8 cellular contexts compared by ENCODE assay signal in genomic region chr17:48545022-48545376, GRCh38. TPM values are rescaled to one million over a fixed set of nuclear protein-coding genes. Genes with fewer than 3 reads are reported as not detected.
DNase-seq lines count a peak whose midpoint lies in the region; ATAC-seq and TF ChIP-seq lines count a peak whose summit lies in the region.

HOXB2 (minus strand) TSS chr17:48545109; CDS start chr17:48544911, 198 bp downstream.

- H3K36me3 ChIP-seq in colonic mucosa (no peaks in the 10 kb centered on the region), mucosa of descending colon (ENCODE audit: low read depth) (no peaks in the 10 kb centered on the region)

- intact Hi-C loops in colonic mucosa (cut with DNase I) (no loop called here), mucosa of descending colon (cut with DNase I, micrococcal nuclease) (no loop called here)

- peak; percentile 44 for DNase-seq in DMS153 (lab: John Stamatoyannopoulos, UW)
- DNase-seq in NCI-H2081 treated with DMSO at 0.1 percent for 48 hours (lab: John Stamatoyannopoulos, UW), result peak; percentile 76
- DNase-seq in colonic mucosa, result no peak
- no peak for DNase-seq in mucosa of descending colon
- DNase-seq in GOT3 (lab: John Stamatoyannopoulos, UW), result no peak
- no peak for DNase-seq in kidney glomerular epithelial cell (lab: John Stamatoyannopoulos, UW)

- H3K9ac ChIP-seq in colonic mucosa (ENCODE audit: low read depth in 2 of 2, low read length in 2 of 2), result peak within 1 kb of the TSS; percentile 65 to 70

- peak within 1 kb of the TSS; percentile 62 for H3K4me3 ChIP-seq in colonic mucosa
- peak within 1 kb of the TSS; percentile 34 for H3K4me3 ChIP-seq in mucosa of descending colon

- no peak for ATAC-seq in mucosa of descending colon
- ATAC-seq in HG03095 (IDR thresholded peaks at IDR 0.05; ENCODE audit: unreplicated experiment), result no peak
- ATAC-seq in HG03354 (IDR thresholded peaks at IDR 0.05; ENCODE audit: poor library complexity, severe bottlenecking, unreplicated experiment), result no peak

- TF ChIP-seq CTCF in colonic mucosa (IDR thresholded peaks at IDR 0.05) (no peak), mucosa of descending colon (IDR thresholded peaks at IDR 0.05) (no peak)

- H3K9me3 ChIP-seq in colonic mucosa (no peaks in the 10 kb centered on the region), mucosa of descending colon (no peaks in the 10 kb centered on the region)

- H3K4me1 ChIP-seq in colonic mucosa (peaks cover 7% of the 10 kb centered on the region), mucosa of descending colon (ENCODE audit: low read depth) (peaks cover 15% of the 10 kb centered on the region)

- no peaks in the 10 kb centered on the region for H3K27me3 ChIP-seq in colonic mucosa

- H3K27ac ChIP-seq in colonic mucosa, result peak within 1 kb of the TSS; percentile 87

RNA-seq across cellular contexts. Expression of gene HOXB2, which starts in this region (rescaled TPM):
- 1 to 10 TPM; 2.6 to 6.4 TPM for total RNA-seq in colonic mucosa
- total RNA-seq in mucosa of descending colon, result 10 to 100 TPM in 1 of 3 donors, 1 to 10 TPM in 1, under 1 TPM in 1; 0.93 to 32.4 (median 3.3) TPM

Comparison
In these comparisons a context has a peak if more than half of its experiments do, and no peak if none do; other contexts are left out.
1. DNase-seq: peak in DMS153 (single experiment) and NCI-H2081 treated with DMSO at 0.1 percent for 48 hours (single experiment); none in colonic mucosa (single experiment), mucosa of descending colon (0 of 3), GOT3 (single experiment) and kidney glomerular epithelial cell (single experiment).